In genomic region chr6:68572525-68572924, GRCh38 we compare ENCODE assay signal across 8 cellular contexts.
A peak's percentile ranks its signal among the peaks of the same experiment; 100 is the strongest.
DNase-seq lines count a peak whose midpoint lies in the region; ATAC-seq and TF ChIP-seq lines count a peak whose summit lies in the region.

No MANE protein-coding gene starts in this region.

- TF ChIP-seq CTCF in DOHH2 (IDR thresholded peaks at IDR 0.05; ENCODE audit: low read depth, low read length, poor library complexity, severe bottlenecking) (peak; percentile 78), dorsolateral prefrontal cortex (IDR thresholded peaks at IDR 0.05 in 54 of 56, conservative IDR thresholded peaks at IDR 0.05 in 2 of 56; ENCODE audit: low read depth in 1 of 56, partially characterized antibody in 56 of 56) (peak in 34 of 56 donors; percentile 9 to 66 (median 30)), upper lobe of right lung (IDR thresholded peaks at IDR 0.05) (peak; percentile 32)

- H4K20me1 ChIP-seq in DOHH2 (ENCODE audit: control insufficient read depth, insufficient read depth, low read depth, low read length) = no peaks in the 10 kb centered on the region

- H3K4me3 ChIP-seq in DOHH2 (ENCODE audit: low read length) = no peak overlapping the region
- H3K4me3 ChIP-seq in dorsolateral prefrontal cortex = no peak overlapping the region
- no peak overlapping the region for H3K4me3 ChIP-seq in upper lobe of right lung

- intact Hi-C loops in dorsolateral prefrontal cortex (cut with DNase I) = loop anchor here in 1 of 2 donors (10.0 kb wide), 1 partner anchor 202 kb away; no protein-coding TSS in a partner anchor
- intact Hi-C loops in upper lobe of right lung (cut with DNase I) = no loop called here

- H3K9me3 ChIP-seq in DOHH2 (ENCODE audit: control insufficient read depth, insufficient read depth, low read length) (no peaks in the 10 kb centered on the region), upper lobe of right lung (no peaks in the 10 kb centered on the region)

- no peaks in the 10 kb centered on the region for H3F3A ChIP-seq in DOHH2 (ENCODE audit: control insufficient read depth, insufficient read depth)

- no peaks in the 10 kb centered on the region for H3K9me2 ChIP-seq in DOHH2 (replicated peaks; ENCODE audit: control insufficient read depth, low read length)

- H3K27ac ChIP-seq in DOHH2 (ENCODE audit: low read depth, low read length) = no peak overlapping the region
- no peak overlapping the region for H3K27ac ChIP-seq in dorsolateral prefrontal cortex
- no peak overlapping the region for H3K27ac ChIP-seq in upper lobe of right lung

- H3K79me2 ChIP-seq in DOHH2 (ENCODE audit: control insufficient read depth, low read length) = no peaks in the 10 kb centered on the region

- H3K36me3 ChIP-seq in DOHH2 (ENCODE audit: control insufficient read depth, low read length) = no peaks in the 10 kb centered on the region
- no peaks in the 10 kb centered on the region for H3K36me3 ChIP-seq in upper lobe of right lung

- H3K27me3 ChIP-seq in DOHH2 (ENCODE audit: control insufficient read depth, low read length) (no peaks in the 10 kb centered on the region), dorsolateral prefrontal cortex (no peaks in the 10 kb centered on the region), upper lobe of right lung (no peaks in the 10 kb centered on the region)

- ATAC-seq in GM19351 (IDR thresholded peaks at IDR 0.05; ENCODE audit: unreplicated experiment) = peak; percentile 88
- peak; percentile 94 for ATAC-seq in HG03354 (IDR thresholded peaks at IDR 0.05; ENCODE audit: poor library complexity, severe bottlenecking, unreplicated experiment)
- peak; percentile 84 for ATAC-seq in upper lobe of right lung

- H3K4me2 ChIP-seq in DOHH2 (ENCODE audit: low read length) = no peak overlapping the region

- H3K4me1 ChIP-seq in DOHH2 (ENCODE audit: control insufficient read depth, low read length) (no peaks in the 10 kb centered on the region), upper lobe of right lung (no peaks in the 10 kb centered on the region)

- DNase-seq in NCI-H748 treated with DMSO at 0.1 percent for 48 hours (lab: John Stamatoyannopoulos, UW) = peak; percentile 55
- DNase-seq in dorsolateral prefrontal cortex = peak in 1 of 10 donors; percentile 5
- DNase-seq in upper lobe of right lung = no peak
- no peak for DNase-seq in stimulated activated CD4-positive, alpha-beta T cell treated with anti-CD3 and anti-CD28 coated beads, Interleukin-2, amount 100 ng/mL, for 48 hours
- DNase-seq in activated effector memory CD4-positive, alpha-beta T cell treated with Interleukin-2 at 50 U/mL for 16 hours = no peak
